Comparison of ENCODE assay signal across 18 cellular contexts in the genomic region with DNA sequence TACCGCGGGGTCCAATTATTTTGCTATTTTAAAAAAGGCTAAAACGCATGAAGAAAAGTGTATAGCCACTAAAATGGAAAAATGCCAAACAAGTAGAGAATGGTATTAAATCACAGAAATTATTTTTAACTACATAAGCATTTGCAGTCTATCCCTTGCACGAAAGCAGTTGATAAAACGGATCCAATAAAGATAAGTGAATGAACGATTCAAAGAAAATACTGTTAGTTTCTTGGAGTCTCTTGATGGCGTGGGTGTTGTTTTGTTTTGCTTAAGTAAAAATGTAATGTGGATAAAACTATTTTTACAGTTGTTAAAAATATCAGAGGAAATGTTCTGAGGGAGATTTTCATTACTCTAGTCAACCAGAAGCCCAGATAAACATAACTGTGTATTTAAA. TPM values are rescaled to one million over a fixed set of nuclear protein-coding genes. Genes with fewer than 3 reads are reported as not detected.
A peak's percentile ranks its signal among the peaks of the same experiment; 100 is the strongest.
DNase-seq lines count a peak whose midpoint lies in the region; ATAC-seq and TF ChIP-seq lines count a peak whose summit lies in the region.
"Had no signal": no experiment of that assay in that cellular context is flagged by ENCODE, and none has a peak within 500 bp of the region (broad histone marks: within the 10 kb centered on the region; RNA-seq: fewer than 3 reads in every experiment).

No MANE protein-coding gene starts in this region.

- no peak overlapping the region for H3K4me3 ChIP-seq in BLaER1
- H3K4me3 ChIP-seq in RWPE2 (ENCODE audit: severe bottlenecking), result no peak overlapping the region
- no peak overlapping the region for H3K4me3 ChIP-seq in fibroblast of the aortic adventitia (ENCODE audit: low read depth, low read length)
- H3K4me3 ChIP-seq in osteoblast (ENCODE audit: insufficient read depth, low read length), result no peak overlapping the region
- H3K4me3 ChIP-seq: SJCRH30 had no signal

- peaks cover 93% of the 10 kb centered on the region for H3K79me2 ChIP-seq in osteoblast (ENCODE audit: insufficient read depth, low read length)

- H3K9me3 ChIP-seq in BLaER1 (no peaks in the 10 kb centered on the region), RWPE2 (ENCODE audit: severe bottlenecking) (no peaks in the 10 kb centered on the region), osteoblast (ENCODE audit: low read depth, low read length) (no peaks in the 10 kb centered on the region)
- H3K9me3 ChIP-seq: SJCRH30 had no signal

- no peak for TF ChIP-seq CTCF in RWPE2 (IDR thresholded peaks at IDR 0.05; ENCODE audit: poor library complexity, severe bottlenecking)
- TF ChIP-seq CTCF in fibroblast of the aortic adventitia (IDR thresholded peaks at IDR 0.05; ENCODE audit: insufficient read depth, low read length), result no peak
- TF ChIP-seq CTCF in osteoblast (IDR thresholded peaks at IDR 0.05; ENCODE audit: extremely low read depth, low read depth, low read length), result no peak

- H3K4me1 ChIP-seq in BLaER1 (peaks cover 7% of the 10 kb centered on the region; the same call in 1 of the 2 replicates), RWPE2 (ENCODE audit: insufficient read depth, poor library complexity, severe bottlenecking) (peaks cover 21% of the 10 kb centered on the region), osteoblast (ENCODE audit: insufficient read depth, low read length) (peaks cover 81% of the 10 kb centered on the region)

- no peaks in the 10 kb centered on the region for H4K20me1 ChIP-seq in BLaER1
- no peaks in the 10 kb centered on the region for H4K20me1 ChIP-seq in osteoblast (ENCODE audit: insufficient read depth, low read length)

- ATAC-seq in RWPE2 (ENCODE audit: low read depth) (no peak), GM21515 (IDR thresholded peaks at IDR 0.05; ENCODE audit: unreplicated experiment) (no peak)

- H3K4me2 ChIP-seq in BLaER1 (0 out of 2 replicates have a peak overlapping the region, but pooled peaks have one; percentile 6), osteoblast (ENCODE audit: insufficient read depth, low read length) (peak overlapping the region; percentile 49)
- H3K4me2 ChIP-seq: KMS-11 had no signal

- no peak for DNase-seq in RWPE2 (ENCODE audit: low spot score)
- DNase-seq in fibroblast of the aortic adventitia (ENCODE audit: low read depth), result peak; percentile 93
- peak; percentile 61 for DNase-seq in osteoblast (ENCODE audit: insufficient read length, low spot score, missing footprints)
- no peak for DNase-seq in mesenteric fat pad (ENCODE audit: low spot score)
- no peak for DNase-seq in MV-4-11 (lab: John Stamatoyannopoulos, UW)
- no peak for DNase-seq in AML-193 (lab: John Stamatoyannopoulos, UW)
- DNase-seq: CD4-positive, alpha-beta memory T cell; DMS79; H9; NCI-H1048; NCI-H1436; NCI-H1930; NCI-H345; NCI-H526 had no signal

- no peaks in the 10 kb centered on the region for H3K36me3 ChIP-seq in BLaER1
- peaks cover 8% of the 10 kb centered on the region; the same call in 1 of the 2 replicates for H3K36me3 ChIP-seq in RWPE2 (ENCODE audit: low read depth)
- no peaks in the 10 kb centered on the region for H3K36me3 ChIP-seq in osteoblast (ENCODE audit: insufficient read depth, low read length)

- no peak overlapping the region for H3K9ac ChIP-seq in BLaER1
- H3K9ac ChIP-seq: KMS-11 had no signal

- no peak overlapping the region for H3K27ac ChIP-seq in BLaER1
- peak overlapping the region; percentile 80 for H3K27ac ChIP-seq in RWPE2 (ENCODE audit: poor library complexity, severe bottlenecking)
- peak overlapping the region; percentile 88 for H3K27ac ChIP-seq in osteoblast (ENCODE audit: low read depth, low read length)
- H3K27ac ChIP-seq: KMS-11, SJCRH30 had no signal

- H3K27me3 ChIP-seq in BLaER1, result no peaks in the 10 kb centered on the region
- H3K27me3 ChIP-seq in RWPE2 (ENCODE audit: insufficient read depth, poor library complexity, severe bottlenecking), result no peaks in the 10 kb centered on the region
- H3K27me3 ChIP-seq in osteoblast (ENCODE audit: insufficient read depth, low read length), result no peaks in the 10 kb centered on the region
- H3K27me3 ChIP-seq: SJCRH30 had no signal

- H2AFZ ChIP-seq in osteoblast (ENCODE audit: low read length), result no peak overlapping the region

RNA-seq across cellular contexts. Expression of gene HS3ST3A1, which starts 9.3 kb away (rescaled TPM):
- total RNA-seq in fibroblast of the aortic adventitia (ENCODE audit: low replicate concordance) (8.3 and 9.2 TPM in 2 replicates), osteoblast (7.1 and 8.3 TPM in 2 replicates), mesenteric fat pad (0.22 TPM)

Comparison
In these comparisons a context has a peak if more than half of its experiments do, and no peak if none do; other contexts are left out.
1. DNase-seq: peak in fibroblast of the aortic adventitia (single experiment) and osteoblast (single experiment); none in RWPE2 (single experiment), mesenteric fat pad (single experiment), MV-4-11 (single experiment) and AML-193 (0 of 2).